Comparison of ENCODE assay signal across 1 cellular context in genomic region chr1:26910343-26911160, GRCh38.
TF ChIP-seq lines count a peak whose summit lies in the region.

No MANE protein-coding gene starts in this region.

TF ChIP-seq in HepG2, 621 proteins besides CTCF, POLR2A, EP300 and RAD21 (continued from another document and continues in another):
- 0 out of 2 replicates have a peak, but pooled peaks have one; percentile 55 for TF ChIP-seq NCOA5 (CRISPR knock-in tag; IDR thresholded peaks at IDR 0.05)
- peak; percentile 75; the same call in 1 of the 2 replicates for TF ChIP-seq ZNF792 (CRISPR knock-in tag; IDR thresholded peaks at IDR 0.05)
- no peak for TF ChIP-seq GTF2F1 (IDR thresholded peaks at IDR 0.05; ENCODE audit: low read length)
- TF ChIP-seq GABPB1 (CRISPR knock-in tag; IDR thresholded peaks at IDR 0.05): peak; percentile 17; the same call in 1 of the 2 replicates
- no peak for TF ChIP-seq MXD3 (CRISPR knock-in tag; IDR thresholded peaks at IDR 0.05)
- peak; percentile 98 for TF ChIP-seq NR2F2 (IDR thresholded peaks at IDR 0.05; ENCODE audit: borderline replicate concordance, low read depth)
- no peak; the same call in 1 of the 2 replicates for TF ChIP-seq FOXC1 (CRISPR knock-in tag; IDR thresholded peaks at IDR 0.05; ENCODE audit: borderline replicate concordance)
- TF ChIP-seq TBX3 (IDR thresholded peaks at IDR 0.05; ENCODE audit: borderline replicate concordance): 0 out of 2 replicates have a peak, but pooled peaks have one; percentile 56
- TF ChIP-seq SP1 (IDR thresholded peaks at IDR 0.05): no peak
- no peak for TF ChIP-seq SP1 (CRISPR knock-in tag; IDR thresholded peaks at IDR 0.05)
- no peak for TF ChIP-seq FOXK1 (CRISPR knock-in tag; IDR thresholded peaks at IDR 0.05; ENCODE audit: borderline replicate concordance, low read depth)
- no peak for TF ChIP-seq ZBTB10 (CRISPR knock-in tag; IDR thresholded peaks at IDR 0.05; ENCODE audit: borderline replicate concordance)
- no peak for TF ChIP-seq ZNF770 (CRISPR knock-in tag; IDR thresholded peaks at IDR 0.05)
- no peak for TF ChIP-seq ZNF253 (CRISPR knock-in tag; IDR thresholded peaks at IDR 0.05; ENCODE audit: borderline replicate concordance)
- TF ChIP-seq ZNF609 (CRISPR knock-in tag; IDR thresholded peaks at IDR 0.05; ENCODE audit: borderline replicate concordance): peak; percentile 96
- peak; percentile 69; the same call in 1 of the 2 replicates for TF ChIP-seq ZBTB25 (CRISPR knock-in tag; IDR thresholded peaks at IDR 0.05)
- TF ChIP-seq FOXA3 (CRISPR knock-in tag; IDR thresholded peaks at IDR 0.05): peak; percentile 78
- 0 out of 2 replicates have a peak, but pooled peaks have one; percentile 28 for TF ChIP-seq ZNF772 (CRISPR knock-in tag; IDR thresholded peaks at IDR 0.05)
- TF ChIP-seq BCLAF1 (IDR thresholded peaks at IDR 0.05): no peak
- TF ChIP-seq ATF4 (CRISPR knock-in tag; IDR thresholded peaks at IDR 0.05): 0 out of 4 replicates have a peak, but pooled peaks of 1 of the 2 experiments have one; percentile 48
- TF ChIP-seq AFF4 (CRISPR knock-in tag; IDR thresholded peaks at IDR 0.05): peak; percentile 56; the same call in 1 of the 2 replicates
- TF ChIP-seq KAT7 (CRISPR knock-in tag; IDR thresholded peaks at IDR 0.05; ENCODE audit: borderline replicate concordance): no peak
- TF ChIP-seq DMAP1 (CRISPR knock-in tag; IDR thresholded peaks at IDR 0.05): no peak
- no peak; the same call in 1 of the 2 replicates for TF ChIP-seq ZSCAN21 (CRISPR knock-in tag; IDR thresholded peaks at IDR 0.05; ENCODE audit: borderline replicate concordance)
- no peak for TF ChIP-seq RORA (CRISPR knock-in tag; IDR thresholded peaks at IDR 0.05)
- TF ChIP-seq PAWR (CRISPR knock-in tag; IDR thresholded peaks at IDR 0.05; ENCODE audit: borderline replicate concordance): 0 out of 2 replicates have a peak, but pooled peaks have one; percentile 31
- peak; percentile 48; the same call in 1 of the 2 replicates for TF ChIP-seq HBP1 (CRISPR knock-in tag; IDR thresholded peaks at IDR 0.05; ENCODE audit: low read depth)
- no peak for TF ChIP-seq LCORL (IDR thresholded peaks at IDR 0.05)
- TF ChIP-seq LCORL (CRISPR knock-in tag; IDR thresholded peaks at IDR 0.05): peak; percentile 77; the same call in 1 of the 2 replicates
- TF ChIP-seq ZNF790 (CRISPR knock-in tag; IDR thresholded peaks at IDR 0.05; ENCODE audit: borderline replicate concordance): no peak
- TF ChIP-seq PATZ1 (CRISPR knock-in tag; IDR thresholded peaks at IDR 0.05): peak; percentile 89
